7 cellular contexts compared by ENCODE assay signal in the genomic region with DNA sequence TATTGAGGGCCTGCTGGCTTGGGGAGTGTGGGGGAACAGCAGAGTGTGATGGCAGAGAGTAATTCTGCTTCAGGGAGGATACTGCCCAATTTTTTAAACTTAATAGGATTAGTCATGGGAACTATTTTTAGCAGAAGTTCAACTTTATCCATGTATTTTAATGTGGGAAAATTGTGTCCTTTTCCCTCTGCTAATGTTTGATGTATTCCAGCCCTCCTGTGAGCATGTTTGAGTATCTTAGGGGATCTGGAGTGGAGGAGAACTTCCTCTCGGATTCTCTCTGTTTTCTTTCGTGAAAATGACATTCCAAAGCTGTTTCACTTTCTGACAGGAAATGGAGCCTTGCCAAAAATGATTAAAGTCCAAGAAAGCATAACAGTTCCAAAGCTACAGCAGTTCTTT.
DNase-seq lines count a peak whose midpoint lies in the region; ATAC-seq and TF ChIP-seq lines count a peak whose summit lies in the region.

No MANE protein-coding gene starts in this region.

- no peak overlapping the region for H3K4me3 ChIP-seq in upper lobe of left lung

- DNase-seq in NCI-H460 (ENCODE audit: extremely low read depth, low read depth) (peak; percentile 85), dermis microvascular lymphatic vessel endothelial cell (ENCODE audit: low read depth in 2 of 2) (peak; percentile 24 to 85), medulla oblongata (ENCODE audit: extremely low spot score) (peak; percentile 58), upper lobe of left lung (no peak), epidermal melanocyte (ENCODE audit: insufficient read length, low spot score) (no peak), NCI-H82 treated with DMSO at 0.1 percent for 48 hours (lab: John Stamatoyannopoulos, UW; ENCODE audit: unreplicated experiment) (no peak)
- no peak for DNase-seq in effector memory CD8-positive, alpha-beta T cell

- peaks cover 5 to 9% (median 7%) of the 10 kb centered on the region in 4 donors for H3K4me1 ChIP-seq in upper lobe of left lung

- no peaks in the 10 kb centered on the region for H3K4me1 Mint-ChIP-seq in effector memory CD8-positive, alpha-beta T cell (ENCODE audit: low read depth in 2 of 2)

- no peak for TF ChIP-seq CTCF in upper lobe of left lung (IDR thresholded peaks at IDR 0.05)

- no peaks in the 10 kb centered on the region for H3K9me3 ChIP-seq in upper lobe of left lung

- WGBS in upper lobe of left lung, 2 donors, result 12 to 16% methylated on average over 2 of the region's 2 CpGs

- H3K36me3 ChIP-seq in upper lobe of left lung, result no peaks in the 10 kb centered on the region

- TF ChIP-seq EP300 in upper lobe of left lung (IDR thresholded peaks at IDR 0.05), result no peak

- H3K4me3 Mint-ChIP-seq in effector memory CD8-positive, alpha-beta T cell, result no peak overlapping the region

- H3K27me3 ChIP-seq in upper lobe of left lung, result no peaks in the 10 kb centered on the region

- H3K36me3 Mint-ChIP-seq in effector memory CD8-positive, alpha-beta T cell (ENCODE audit: insufficient read depth), result no peaks in the 10 kb centered on the region

- H3K27me3 Mint-ChIP-seq in effector memory CD8-positive, alpha-beta T cell, result peaks cover 7 to 9% of the 10 kb centered on the region in 2 donors

- no peak overlapping the region for H3K27ac Mint-ChIP-seq in effector memory CD8-positive, alpha-beta T cell

- TF ChIP-seq POLR2A in upper lobe of left lung (IDR thresholded peaks at IDR 0.05), result no peak

- H3K27ac ChIP-seq in upper lobe of left lung, result peak overlapping the region; percentile 3 to 54 (median 16)

- no peaks in the 10 kb centered on the region for H3K9me3 Mint-ChIP-seq in effector memory CD8-positive, alpha-beta T cell

- peak; percentile 22 to 59 for ATAC-seq in upper lobe of left lung (ENCODE audit: low FRiP score in 2 of 2)
- no peak for ATAC-seq in effector memory CD8-positive, alpha-beta T cell (replicated peaks)

Comparison
In these comparisons a context has a peak if more than half of its experiments do, and no peak if none do; other contexts are left out.
1. DNase-seq: peak in NCI-H460 (single experiment), dermis microvascular lymphatic vessel endothelial cell (2 of 2) and medulla oblongata (single experiment); none in upper lobe of left lung (0 of 2), epidermal melanocyte (single experiment), NCI-H82 treated with DMSO at 0.1 percent for 48 hours (single experiment) and effector memory CD8-positive, alpha-beta T cell (0 of 3).